In the genomic region with DNA sequence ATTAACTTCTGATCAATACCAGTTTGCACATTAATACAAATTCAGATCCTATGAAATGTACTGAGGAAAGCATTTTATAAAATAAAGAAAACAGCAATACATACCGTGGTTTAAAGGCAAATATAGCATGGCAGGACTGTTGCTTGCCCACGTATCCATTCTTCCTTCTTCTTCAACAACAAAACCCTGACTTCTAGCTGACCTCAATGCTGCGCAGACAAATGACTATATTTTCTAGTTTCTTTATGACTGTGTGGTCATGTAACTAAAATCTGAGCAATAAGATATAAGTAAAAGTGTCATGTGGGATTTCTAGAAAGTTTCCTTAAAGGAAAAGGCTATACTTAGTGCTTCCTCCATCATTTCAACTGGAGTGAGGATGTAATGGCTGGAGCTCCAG, we compare ENCODE assay signal across 27 cellular contexts.
"Had no signal": no experiment of that assay in that cellular context is flagged by ENCODE, and none has a peak within 500 bp of the region (broad histone marks: within the 10 kb centered on the region; RNA-seq: fewer than 3 reads in every experiment).

No MANE protein-coding gene starts in this region.

- H3K4me2 ChIP-seq: PC-9 had no signal

- H3K27ac ChIP-seq: PC-9 had no signal

- H3K4me1 Mint-ChIP-seq: activated B cell treated with CpG ODN at 0.5 μM for 24 hours; activated CD4-positive, alpha-beta T cell treated with anti-CD3 and anti-CD28 coated beads, Interleukin-2, amount 10 ng/mL, durations not matched to agents 24 days and 14 days; brain; central memory CD8-positive, alpha-beta T cell; T-cell had no signal

- FAIRE-seq: astrocyte, TTC549 had no signal

- H3K9me3 ChIP-seq: MG63 had no signal

- H3K4me3 Mint-ChIP-seq: activated B cell treated with CpG ODN at 0.5 μM for 24 hours; activated CD4-positive, alpha-beta T cell treated with anti-CD3 and anti-CD28 coated beads, Interleukin-2, amount 10 ng/mL, durations not matched to agents 24 days and 14 days; activated naive CD4-positive, alpha-beta T cell treated with anti-CD3 and anti-CD28 coated beads for 36 hours; activated naive CD8-positive, alpha-beta T cell; activated T-cell treated with anti-CD3 and anti-CD28 coated beads, Interleukin-2, amount 50 U/mL, for 4 hours; brain; central memory CD8-positive, alpha-beta T cell; T-cell had no signal

- H3K27me3 ChIP-seq: MG63 had no signal

- H3K4me3 ChIP-seq: MG63, PC-9 had no signal

- H3K27me3 Mint-ChIP-seq: activated naive CD8-positive, alpha-beta T cell; T-cell had no signal

- ATAC-seq: activated T-cell treated with anti-CD3 and anti-CD28 coated beads, Interleukin-2, amount 50 U/mL, for 4 hours; T-cell had no signal

- H3K27ac Mint-ChIP-seq: activated B cell treated with CpG ODN at 0.5 μM for 24 hours; activated CD4-positive, alpha-beta T cell treated with anti-CD3 and anti-CD28 coated beads, Interleukin-2, amount 10 ng/mL, durations not matched to agents 24 days and 14 days; activated naive CD4-positive, alpha-beta T cell treated with anti-CD3 and anti-CD28 coated beads for 36 hours; activated naive CD8-positive, alpha-beta T cell; brain; T-cell had no signal

- DNase-seq: activated B cell treated with CpG ODN at 0.5 μM for 24 hours; activated CD4-positive, alpha-beta T cell treated with anti-CD3 and anti-CD28 coated beads for 1 hour; activated CD4-positive, alpha-beta T cell treated with anti-CD3 and anti-CD28 coated beads, Interleukin-2, amount 10 ng/mL, durations not matched to agents 24 days and 14 days; activated CD4-positive, alpha-beta T cell treated with anti-CD3 and anti-CD28 coated beads, Interleukin-2, amount 50 U/mL, for 48 hours; activated CD8-positive, alpha-beta memory T cell treated with anti-CD3 and anti-CD28 coated beads for 24 hours; activated gamma-delta T cell; activated naive CD4-positive, alpha-beta T cell treated with anti-CD3 and anti-CD28 coated beads for 36 hours; activated T-cell treated with anti-CD3 and anti-CD28 coated beads, Interleukin-2, amount 50 U/mL, for 4 hours; amygdala; MG63; MV-4-11; NCI-H1092 treated with DMSO at 0.1 percent for 48 hours; NCI-H1417 treated with DMSO at 0.1 percent for 48 hours; NCI-H1694 treated with DMSO at 0.1 percent for 48 hours; NCI-H2029 treated with DMSO at 0.1 percent for 48 hours; NCI-H510A treated with DMSO at 0.1 percent for 48 hours; NCI-H69; PC-9; SHP77 treated with DMSO at 0.1 percent for 48 hours; T-cell; T-helper 2 cell; T1000 had no signal

- H2AFZ ChIP-seq: PC-9 had no signal

- H3K36me3 ChIP-seq: MG63 had no signal
